In the genomic region with DNA sequence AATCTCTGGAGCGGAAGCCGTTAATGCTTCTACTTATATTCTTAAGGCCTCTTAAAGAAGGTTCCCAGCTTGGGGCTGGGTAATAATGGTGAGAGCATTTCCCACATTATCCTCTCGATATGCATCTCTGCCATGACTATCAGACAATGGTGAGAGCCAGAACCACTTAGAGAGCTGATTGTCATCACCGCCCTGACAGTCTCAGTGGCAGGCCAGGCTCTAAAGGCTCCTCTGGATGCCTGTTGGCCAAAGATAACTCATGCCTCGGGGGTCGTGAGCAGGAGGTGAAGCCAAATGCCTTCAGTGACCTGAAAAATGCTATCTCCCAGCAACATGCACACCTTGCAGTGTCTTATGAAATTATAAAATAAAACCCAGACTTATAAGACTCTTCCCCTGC, we compare ENCODE assay signal across 20 cellular contexts.
A peak's percentile ranks its signal among the peaks of the same experiment; 100 is the strongest.
DNase-seq lines count a peak whose midpoint lies in the region; ATAC-seq, FAIRE-seq and TF ChIP-seq lines count a peak whose summit lies in the region.
"Had no signal": no experiment of that assay in that cellular context is flagged by ENCODE, and none has a peak within 500 bp of the region (broad histone marks: within the 10 kb centered on the region; RNA-seq: fewer than 3 reads in every experiment).

No MANE protein-coding gene starts in this region.

- WGBS in K562 (ENCODE audit: insufficient coverage, low coverage, missing lambda C conversion rate) = 0% methylated on average over 6 of the region's 6 CpGs

- H3K27me3 ChIP-seq in K562 (ENCODE audit: control insufficient read depth in 2 of 2, insufficient read depth in 2 of 2, low read length in 2 of 2) (peaks cover 2 to 6% of the 10 kb centered on the region in 2 experiments; a peak in 4 of 5 replicates), neural cell (ENCODE audit: insufficient read depth, low read depth, low read length) (no peaks in the 10 kb centered on the region)

- H3K36me3 ChIP-seq in K562 (ENCODE audit: control insufficient read depth, insufficient read depth, low read length) (no peaks in the 10 kb centered on the region), neural cell (ENCODE audit: insufficient read depth, low read length) (no peaks in the 10 kb centered on the region)
- H3K36me3 ChIP-seq: HAP-1 had no signal

- no peaks in the 10 kb centered on the region for H3K27me3 Mint-ChIP-seq in activated CD8-positive, alpha-beta T cell treated with anti-CD3 and anti-CD28 coated beads for 36 hours

- H3K27ac Mint-ChIP-seq in activated CD8-positive, alpha-beta T cell treated with anti-CD3 and anti-CD28 coated beads for 36 hours = no peak overlapping the region
- H3K27ac Mint-ChIP-seq: CD8-positive, alpha-beta T cell had no signal

- peaks cover 0 to 11% of the 10 kb centered on the region in 2 experiments; a peak in 2 of 5 replicates for H3K4me1 ChIP-seq in K562 (replicated peaks in 1 of 2; ENCODE audit: control insufficient read depth in 2 of 2, insufficient read depth in 2 of 2, low read length in 2 of 2)
- H3K4me1 ChIP-seq: HAP-1 had no signal

- H3K79me2 ChIP-seq in K562 (ENCODE audit: control insufficient read depth, insufficient read depth, low read length) (no peaks in the 10 kb centered on the region), neural cell (replicated peaks; ENCODE audit: insufficient read depth, low read length) (no peaks in the 10 kb centered on the region)

- H3K36me3 Mint-ChIP-seq in activated CD8-positive, alpha-beta T cell treated with anti-CD3 and anti-CD28 coated beads for 36 hours (ENCODE audit: low read depth) = no peaks in the 10 kb centered on the region
- H3K36me3 Mint-ChIP-seq: CD8-positive, alpha-beta T cell had no signal

- H3K9ac ChIP-seq in K562 (ENCODE audit: insufficient read depth in 1 of 2, low read depth in 2 of 2, low read length in 2 of 2) = no peak overlapping the region
- no peak overlapping the region for H3K9ac ChIP-seq in neural cell (ENCODE audit: low read length)
- H3K9ac ChIP-seq: GM23248 had no signal

- no peaks in the 10 kb centered on the region for H3K9me2 ChIP-seq in neural cell (ENCODE audit: insufficient read depth, low read length)

- BruUV-seq in K562 (replicated peaks; lab: Mats Ljungman, UMichigan) = no TSS peak

- H3K9me3 Mint-ChIP-seq in activated CD8-positive, alpha-beta T cell treated with anti-CD3 and anti-CD28 coated beads for 36 hours = peaks cover 1% of the 10 kb centered on the region

- CTCF ChIA-PET in K562 (lab: Yijun Ruan, JAX; ENCODE audit: low intra/inter-chr PET ratio) = no interaction called here
- CTCF ChIA-PET in activated CD8-positive, alpha-beta T cell treated with anti-CD3 and anti-CD28 coated beads for 36 hours (lab: Charles Lee) = interaction anchor here (2.0 kb wide), 1 partner anchor 16 kb away, joined by 10 read pairs; no protein-coding TSS in a partner anchor

- intact Hi-C loops in K562 (cut with micrococcal nuclease) = no loop called here
- intact Hi-C loops in activated CD8-positive, alpha-beta T cell treated with anti-CD3 and anti-CD28 coated beads for 36 hours (cut with micrococcal nuclease) = no loop called here

- H3K9me3 ChIP-seq in K562 (replicated peaks; ENCODE audit: control insufficient read depth, insufficient read depth, low read depth, low read length) = peaks cover 9% of the 10 kb centered on the region; the same call in 1 of the 2 replicates
- no peaks in the 10 kb centered on the region for H3K9me3 ChIP-seq in neural cell (ENCODE audit: low read length)
- H3K9me3 ChIP-seq: HAP-1 had no signal

- H3K27ac ChIP-seq in K562 (ENCODE audit: extremely low read depth, low read depth, low read length) = no peak overlapping the region
- peak overlapping the region; percentile 41 for H3K27ac ChIP-seq in neural cell (ENCODE audit: low read length)
- H3K27ac ChIP-seq: GM23248 had no signal

- TF ChIP-seq RAD21 in K562 (CRISPR knock-in tag; conservative IDR thresholded peaks at IDR 0.05 in 1 of 2, IDR thresholded peaks at IDR 0.05 in 1 of 2) (no peak), neural cell (conservative IDR thresholded peaks at IDR 0.05) (no peak)

- TF ChIP-seq POLR2A in K562 (conservative IDR thresholded peaks at IDR 0.05) = no peak

- H3K4me3 Mint-ChIP-seq in activated CD8-positive, alpha-beta T cell treated with anti-CD3 and anti-CD28 coated beads for 36 hours = no peak overlapping the region
- H3K4me3 Mint-ChIP-seq: CD8-positive, alpha-beta T cell had no signal

- H3F3A ChIP-seq in neural cell (ENCODE audit: insufficient read depth, low read length, poor library complexity, severe bottlenecking) = no peaks in the 10 kb centered on the region

- H3K4me1 Mint-ChIP-seq in activated CD8-positive, alpha-beta T cell treated with anti-CD3 and anti-CD28 coated beads for 36 hours (ENCODE audit: low read depth) = no peaks in the 10 kb centered on the region

- in situ Hi-C loops in K562 (cut with MboI) = no loop called here

- DNase-seq in ELF-1 (ENCODE audit: low read depth, low spot score) = peak; percentile 21
- DNase-seq in SK-N-DZ (ENCODE audit: low spot score) = peak; percentile 82
- peak in 3 of 4 experiments; percentile 37 to 55 (median 54) for DNase-seq in K562 (ENCODE audit: extremely low read depth in 1 of 4, low spot score in 3 of 4)
- DNase-seq in activated CD8-positive, alpha-beta T cell treated with anti-CD3 and anti-CD28 coated beads for 36 hours = no peak
- no peak for DNase-seq in HTR-8/SVneo (ENCODE audit: insufficient read length, low spot score)
- DNase-seq: ACHN; CD8-positive, alpha-beta T cell; COR-L47; DMS 273 treated with DMSO at 0.1 percent for 48 hours; DMS53; DND-41; EL; GM23248 had no signal

- H4K20me1 ChIP-seq in K562 (replicated peaks; ENCODE audit: control insufficient read depth, insufficient read depth, low read length) (no peaks in the 10 kb centered on the region), neural cell (ENCODE audit: insufficient read depth) (no peaks in the 10 kb centered on the region)

- TF ChIP-seq EP300 in K562 (IDR thresholded peaks at IDR 0.05; ENCODE audit: low read length) (no peak), neural cell (conservative IDR thresholded peaks at IDR 0.05; ENCODE audit: poor library complexity, severe bottlenecking) (no peak)

- no peak for FAIRE-seq in K562 (lab: Jason Lieb, UNC)
- no peak for FAIRE-seq in HTR-8/SVneo (lab: Jason Lieb, UNC)
- FAIRE-seq: A204.1, G401.6, GM12891, GM19239 had no signal

- H3K4me3 ChIP-seq in K562 (no peak overlapping the region), neural cell (ENCODE audit: low read length) (no peak overlapping the region)
- H3K4me3 ChIP-seq: GM23248, HAP-1 had no signal

- H3K9me1 ChIP-seq in K562 (ENCODE audit: control insufficient read depth, insufficient read depth, low read length) = no peaks in the 10 kb centered on the region

- H2AFZ ChIP-seq in K562 (ENCODE audit: low read depth, low read length) (no peak overlapping the region), neural cell (ENCODE audit: low read depth, low read length) (no peak overlapping the region)
- H2AFZ ChIP-seq: GM23248 had no signal

- POLR2A ChIA-PET in K562 (lab: Yijun Ruan, JAX) = no interaction called here
- POLR2A ChIA-PET in activated CD8-positive, alpha-beta T cell treated with anti-CD3 and anti-CD28 coated beads for 36 hours (lab: Charles Lee) = interaction anchor here (0.6 kb wide), 1 partner anchor 1834 kb away, joined by 4 read pairs; no protein-coding TSS in a partner anchor

- peak overlapping the region; percentile 5; the same call in 1 of the 2 replicates for H3K4me2 ChIP-seq in K562 (ENCODE audit: insufficient read depth, low read length)
- H3K4me2 ChIP-seq in neural cell (ENCODE audit: low read length) = no peak overlapping the region

- no peak for TF ChIP-seq CTCF in K562 (IDR thresholded peaks at IDR 0.05 in 2 of 3, conservative IDR thresholded peaks at IDR 0.05 in 1 of 3; ENCODE audit: insufficient read depth in 2 of 3, low read depth in 1 of 3, low read length in 3 of 3)
- no peak for TF ChIP-seq CTCF in neural cell (IDR thresholded peaks at IDR 0.05; ENCODE audit: poor library complexity, severe bottlenecking)
- no peak for TF ChIP-seq CTCF in activated CD8-positive, alpha-beta T cell treated with anti-CD3 and anti-CD28 coated beads for 36 hours (IDR thresholded peaks at IDR 0.05)

- ATAC-seq in K562 = peak; percentile 49
- no peak for ATAC-seq in activated CD8-positive, alpha-beta T cell treated with anti-CD3 and anti-CD28 coated beads for 36 hours
- ATAC-seq in HG03135 (IDR thresholded peaks at IDR 0.05; ENCODE audit: unreplicated experiment) = no peak
- ATAC-seq: CD8-positive, alpha-beta T cell had no signal

TF ChIP-seq in K562, 482 proteins besides CTCF, POLR2A, EP300 and RAD21 (continues in another document):
- TF ChIP-seq ZNF707 (CRISPR knock-in tag; conservative IDR thresholded peaks at IDR 0.05) (no peak), CREBBP (IDR thresholded peaks at IDR 0.05; ENCODE audit: low read depth, low read length) (no peak), CBFA2T3 (IDR thresholded peaks at IDR 0.05) (peak; percentile 80), ARID1B (IDR thresholded peaks at IDR 0.05) (peak; percentile 62), ETV5 (CRISPR knock-in tag; IDR thresholded peaks at IDR 0.05; ENCODE audit: low read depth) (no peak), ZKSCAN1 (IDR thresholded peaks at IDR 0.05; ENCODE audit: low read depth, low read length) (no peak), TFAM (CRISPR knock-in tag; conservative IDR thresholded peaks at IDR 0.05) (no peak), CBFA2T2 (conservative IDR thresholded peaks at IDR 0.05) (peak; percentile 68), ZNF324 (CRISPR knock-in tag; IDR thresholded peaks at IDR 0.05) (no peak), STAG1 (CRISPR knock-in tag; IDR thresholded peaks at IDR 0.05; ENCODE audit: borderline replicate concordance) (no peak), NCOR1 (IDR thresholded peaks at IDR 0.05) (peak; percentile 60; the same call in 1 of the 2 replicates)

TF ChIP-seq in neural cell, 6 proteins besides CTCF, POLR2A, EP300 and RAD21:
- TF ChIP-seq EZH2 (IDR thresholded peaks at IDR 0.05; ENCODE audit: borderline replicate concordance, insufficient read depth, low read length, poor library complexity, severe bottlenecking) (no peak), POLR2AphosphoS5 (IDR thresholded peaks at IDR 0.05) (peak; percentile 38)

Comparison
In these comparisons a context has a peak if more than half of its experiments do, and no peak if none do; other contexts are left out.
1. DNase-seq: peak in ELF-1 (single experiment), SK-N-DZ (single experiment) and K562 (3 of 4); none in activated CD8-positive, alpha-beta T cell treated with anti-CD3 and anti-CD28 coated beads for 36 hours (single experiment) and HTR-8/SVneo (single experiment).